ENCODE assay signal across 12 cellular contexts in the genomic region with DNA sequence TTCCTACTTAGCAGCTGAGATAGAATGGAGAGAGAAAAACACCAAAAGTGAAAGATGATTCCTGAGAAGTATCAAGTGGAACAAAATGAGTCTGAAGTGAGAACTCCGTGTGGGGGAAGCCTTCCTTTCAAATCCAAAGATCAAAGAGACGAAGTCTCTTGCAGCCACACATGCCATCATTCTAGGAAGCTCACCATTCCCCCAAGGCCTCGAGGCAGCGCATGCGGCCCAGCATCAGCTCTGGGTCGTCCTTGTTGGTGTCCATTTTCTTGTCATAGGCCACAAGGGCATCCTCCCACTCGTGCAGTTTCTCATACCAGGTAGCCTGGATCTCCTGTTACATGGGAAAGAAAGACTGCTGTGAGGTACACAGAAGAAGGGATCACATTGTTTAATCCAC. TPM values are rescaled to one million over a fixed set of nuclear protein-coding genes. Genes with fewer than 3 reads are reported as not detected.
DNase-seq lines count a peak whose midpoint lies in the region; ATAC-seq and TF ChIP-seq lines count a peak whose summit lies in the region.
"Had no signal": no experiment of that assay in that cellular context is flagged by ENCODE, and none has a peak within 500 bp of the region (broad histone marks: within the 10 kb centered on the region; RNA-seq: fewer than 3 reads in every experiment).

No MANE protein-coding gene starts in this region.

- H3K27me3 ChIP-seq in PC-3 (ENCODE audit: low read length), result no peaks in the 10 kb centered on the region

- no peak for ATAC-seq in PC-3

- no peak for TF ChIP-seq CTCF in PC-3 (conservative IDR thresholded peaks at IDR 0.05; ENCODE audit: low read depth, low read length)

- DNase-seq in T-helper 1 cell (no peak), PC-3 (no peak), epithelial cell of prostate (ENCODE audit: low read depth, low spot score) (no peak), NCI-H146 treated with DMSO at 0.1 percent for 48 hours (lab: John Stamatoyannopoulos, UW; ENCODE audit: unreplicated experiment) (no peak), putamen (ENCODE audit: low spot score) (no peak), C1 segment of cervical spinal cord (lab: John Stamatoyannopoulos, UW) (no peak)
- DNase-seq in stimulated activated CD4-positive, alpha-beta T cell treated with anti-CD3 and anti-CD28 coated beads, Interleukin-2, amount 100 ng/mL, for 48 hours, result peak; percentile 3 to 11
- DNase-seq: 8988T, COR-L47, NCI-H1048 had no signal

- peaks cover 6% of the 10 kb centered on the region for H3K4me1 Mint-ChIP-seq in T-helper 1 cell treated with Interleukin-12 subunit alpha and Interleukin-12 subunit beta and Interleukin-4 antibody, amounts not matched to agents 30 μg/mL and 1 μg/mL, for 36 hours (ENCODE audit: low read depth)
- H3K4me1 Mint-ChIP-seq: neural crest cell had no signal

- H3K4me3 Mint-ChIP-seq in T-helper 1 cell treated with Interleukin-12 subunit alpha and Interleukin-12 subunit beta and Interleukin-4 antibody, amounts not matched to agents 30 μg/mL and 1 μg/mL, for 36 hours, result no peak overlapping the region
- H3K4me3 Mint-ChIP-seq: neural crest cell had no signal

- H3K4me2 ChIP-seq in PC-3 (ENCODE audit: low read length), result peak overlapping the region; percentile 22

- H4K20me1 ChIP-seq in PC-3 (ENCODE audit: low read length), result no peaks in the 10 kb centered on the region

- intact Hi-C loops in PC-3 (cut with micrococcal nuclease), result loop anchor here (1.0 to 2.0 kb wide), 2 partner anchors 10 to 24 kb away; no protein-coding TSS in a partner anchor

- peaks cover 12% of the 10 kb centered on the region for H3K36me3 ChIP-seq in PC-3 (ENCODE audit: low read depth, low read length)

- peak overlapping the region; percentile 0 for H3K27ac Mint-ChIP-seq in T-helper 1 cell treated with Interleukin-12 subunit alpha and Interleukin-12 subunit beta and Interleukin-4 antibody, amounts not matched to agents 30 μg/mL and 1 μg/mL, for 36 hours

- peaks cover 12% of the 10 kb centered on the region for H3F3A ChIP-seq in PC-3 (ENCODE audit: low read length, unreplicated experiment)

- no peaks in the 10 kb centered on the region for H3K9me3 ChIP-seq in PC-3 (ENCODE audit: low read length)

- peak overlapping the region; percentile 56 for H3K9ac ChIP-seq in PC-3 (ENCODE audit: low read length)

- H3K27ac ChIP-seq in PC-3 (ENCODE audit: low read length), result peak overlapping the region; percentile 86
- H3K27ac ChIP-seq in epithelial cell of prostate, result peak overlapping the region; percentile 15

- no peaks in the 10 kb centered on the region for H3K9me3 Mint-ChIP-seq in T-helper 1 cell treated with Interleukin-12 subunit alpha and Interleukin-12 subunit beta and Interleukin-4 antibody, amounts not matched to agents 30 μg/mL and 1 μg/mL, for 36 hours
- H3K9me3 Mint-ChIP-seq: neural crest cell had no signal

- CTCF ChIA-PET in PC-3 (lab: Charles Lee), result interaction anchor here (0.6 to 1.0 kb wide), 4 partner anchors 9 to 85 kb away, joined by 3 to 8 read pairs (median 4); a partner anchor contains a TSS

- POLR2A ChIA-PET in PC-3 (lab: Charles Lee; ENCODE audit: unreplicated experiment), result no interaction called here

- H3K36me3 Mint-ChIP-seq in T-helper 1 cell treated with Interleukin-12 subunit alpha and Interleukin-12 subunit beta and Interleukin-4 antibody, amounts not matched to agents 30 μg/mL and 1 μg/mL, for 36 hours (ENCODE audit: low read depth), result peaks cover 14% of the 10 kb centered on the region

- no TSS peak for BruUV-seq in PC-3 (replicated peaks; lab: Mats Ljungman, UMichigan)

- H3K9me2 ChIP-seq in PC-3 (replicated peaks; ENCODE audit: low read length), result no peaks in the 10 kb centered on the region

- H3K4me1 ChIP-seq in PC-3 (ENCODE audit: insufficient read depth, low read length), result peaks cover 50% of the 10 kb centered on the region

- H3K27me3 Mint-ChIP-seq in T-helper 1 cell treated with Interleukin-12 subunit alpha and Interleukin-12 subunit beta and Interleukin-4 antibody, amounts not matched to agents 30 μg/mL and 1 μg/mL, for 36 hours (ENCODE audit: low read depth), result no peaks in the 10 kb centered on the region

- 0 out of 2 replicates have a peak, but pooled peaks cover 6% of the 10 kb centered on the region for H3K79me2 ChIP-seq in PC-3 (ENCODE audit: low read length)

- no peak overlapping the region for H2AFZ ChIP-seq in PC-3 (ENCODE audit: low read length)

- H3K4me3 ChIP-seq in PC-3 (ENCODE audit: low read length), result no peak overlapping the region

RNA-seq across cellular contexts. Expression of a gene that starts 32.2 kb away (rescaled TPM):
- not detected in 2 replicates for total RNA-seq in PC-3 (2014; rRNA removed)

RNA-seq across cellular contexts. Expression of a gene that starts 57.3 kb away (rescaled TPM):
- 95.9 and 96.3 TPM in 2 replicates for total RNA-seq in PC-3 (2014; rRNA removed)

Comparison
In these comparisons a context has a peak if more than half of its experiments do, and no peak if none do; other contexts are left out.
1. DNase-seq: peak in stimulated activated CD4-positive, alpha-beta T cell treated with anti-CD3 and anti-CD28 coated beads, Interleukin-2, amount 100 ng/mL, for 48 hours (2 of 2); none in T-helper 1 cell (0 of 5), PC-3 (single experiment), epithelial cell of prostate (single experiment), NCI-H146 treated with DMSO at 0.1 percent for 48 hours (single experiment), putamen (single experiment) and C1 segment of cervical spinal cord (0 of 14).